In the genomic region with DNA sequence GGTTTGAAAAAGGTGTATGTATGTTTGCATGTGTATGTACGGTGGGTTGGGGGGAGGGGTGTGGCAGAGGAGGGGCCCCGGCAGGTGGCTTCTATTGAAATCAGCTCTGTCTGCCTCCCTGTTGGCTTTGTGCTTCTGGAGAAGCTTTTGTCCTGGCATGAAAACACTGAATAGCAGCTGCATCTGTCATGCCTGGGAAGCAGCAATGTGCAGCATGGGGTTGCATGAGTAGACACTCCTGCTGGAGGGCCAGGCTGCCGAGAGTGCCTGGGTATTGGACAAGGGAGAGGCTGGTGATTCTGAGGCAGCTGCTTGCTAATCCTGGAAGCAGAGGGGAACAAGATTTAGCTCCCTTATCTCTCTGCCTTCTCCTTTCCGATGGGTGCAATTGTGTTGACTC, we compare ENCODE assay signal across 9 cellular contexts. TPM values are rescaled to one million over a fixed set of nuclear protein-coding genes. Genes with fewer than 3 reads are reported as not detected.
DNase-seq lines count a peak whose midpoint lies in the region; ATAC-seq, FAIRE-seq and TF ChIP-seq lines count a peak whose summit lies in the region.
"Had no signal": no experiment of that assay in that cellular context is flagged by ENCODE, and none has a peak within 500 bp of the region (broad histone marks: within the 10 kb centered on the region; RNA-seq: fewer than 3 reads in every experiment).

No MANE protein-coding gene starts in this region.

- H3K9ac ChIP-seq in H1 (replicated peaks in 1 of 4; ENCODE audit: extremely low read depth in 1 of 4, low read depth in 3 of 4, low read length in 3 of 4) (no peak overlapping the region), HepG2 (ENCODE audit: insufficient read depth, low read depth, low read length) (no peak overlapping the region)

- H3K27ac ChIP-seq in H1 (ENCODE audit: low read depth, low read length) (no peak overlapping the region), psoas muscle (peak overlapping the region; percentile 73), HepG2 (ENCODE audit: extremely low read length, insufficient read depth, low read length) (no peak overlapping the region)

- H2BK12ac ChIP-seq in H1 (ENCODE audit: low read depth, low read length) = no peak overlapping the region

- TF ChIP-seq RAD21 in H1 (IDR thresholded peaks at IDR 0.05 in 1 of 2, conservative IDR thresholded peaks at IDR 0.05 in 1 of 2; ENCODE audit: low read depth in 2 of 2, low read length in 2 of 2) = no peak
- no peak for TF ChIP-seq RAD21 in HepG2 (CRISPR knock-in tag; IDR thresholded peaks at IDR 0.05)

- TF ChIP-seq EP300 in H1 (IDR thresholded peaks at IDR 0.05; ENCODE audit: borderline replicate concordance in 1 of 2, low read depth in 2 of 2, low read length in 2 of 2) = no peak
- no peak for TF ChIP-seq EP300 in HepG2 (IDR thresholded peaks at IDR 0.05; ENCODE audit: low read depth in 2 of 2, low read length in 2 of 2)
- TF ChIP-seq EP300 in HepG2 (CRISPR knock-in tag; IDR thresholded peaks at IDR 0.05; ENCODE audit: borderline replicate concordance) = no peak

- H3K36me3 ChIP-seq in H1 (ENCODE audit: control insufficient read depth in 2 of 4, insufficient read depth in 4 of 4, low read length in 3 of 4) (no peaks in the 10 kb centered on the region; a peak in 1 of 8 replicates), psoas muscle (ENCODE audit: insufficient read depth in 1 of 2, low read depth in 1 of 2) (no peaks in the 10 kb centered on the region), HepG2 (replicated peaks in 1 of 2; ENCODE audit: control insufficient read depth in 1 of 2, insufficient read depth in 2 of 2, low read length in 2 of 2) (no peaks in the 10 kb centered on the region; a peak in 1 of 5 replicates)

- H3K4me1 Mint-ChIP-seq in activated CD8-positive, alpha-beta T cell treated with anti-CD3 and anti-CD28 coated beads for 36 hours (ENCODE audit: low read depth) = peaks cover 86% of the 10 kb centered on the region

- no peaks in the 10 kb centered on the region for H3K23me2 ChIP-seq in H1 (ENCODE audit: low read depth, low read length)

- H4K5ac ChIP-seq in H1 (ENCODE audit: insufficient read length, low read depth, low read length) = no peak overlapping the region

- peaks cover 2% of the 10 kb centered on the region for H3K79me1 ChIP-seq in H1 (ENCODE audit: low read depth, low read length)

- H3K23ac ChIP-seq in H1 (ENCODE audit: insufficient read length) = no peak overlapping the region

- H3K4me3 Mint-ChIP-seq in activated CD8-positive, alpha-beta T cell treated with anti-CD3 and anti-CD28 coated beads for 36 hours = no peak overlapping the region
- H3K4me3 Mint-ChIP-seq: activated naive CD4-positive, alpha-beta T cell treated with anti-CD3 and anti-CD28 coated beads, Interleukin-2, amount 10 ng/mL, durations not matched to agents 7 days and 5 days had no signal

- no peak overlapping the region for H3K27ac Mint-ChIP-seq in activated CD8-positive, alpha-beta T cell treated with anti-CD3 and anti-CD28 coated beads for 36 hours

- no peaks in the 10 kb centered on the region for H3K9me3 Mint-ChIP-seq in activated CD8-positive, alpha-beta T cell treated with anti-CD3 and anti-CD28 coated beads for 36 hours
- H3K9me3 Mint-ChIP-seq: activated naive CD4-positive, alpha-beta T cell treated with anti-CD3 and anti-CD28 coated beads, Interleukin-2, amount 10 ng/mL, durations not matched to agents 7 days and 5 days had no signal

- TF ChIP-seq POLR2A in H1 (IDR thresholded peaks at IDR 0.05; ENCODE audit: control extremely low read depth in 1 of 2, low read depth in 2 of 2, low read length in 2 of 2) (no peak), HepG2 (IDR thresholded peaks at IDR 0.05; ENCODE audit: insufficient read depth in 1 of 2, low read depth in 2 of 2, low read length in 2 of 2) (no peak)

- CTCF ChIA-PET in H1 (lab: Charles Lee; ENCODE audit: partially characterized antibody) (interaction anchor here (0.6 to 3.7 kb wide), 20 partner anchors 11 to 277 kb away, joined by 3 to 25 read pairs (median 4); partner anchors contain the start of genes DYRK3 and EIF2D), HepG2 (lab: Yijun Ruan, JAX; ENCODE audit: low intra/inter-chr PET ratio, low total read pairs) (no interaction called here)
- CTCF ChIA-PET in activated CD8-positive, alpha-beta T cell treated with anti-CD3 and anti-CD28 coated beads for 36 hours (lab: Charles Lee) = interaction anchor here (0.6 to 4.5 kb wide), 9 partner anchors 11 to 207 kb away, joined by 3 to 43 read pairs (median 9); no protein-coding TSS in a partner anchor

- H3K4me3 ChIP-seq in H1 (ENCODE audit: extremely low read depth in 1 of 4, insufficient read depth in 2 of 4, low read depth in 3 of 4, low read length in 4 of 4) (peak overlapping the region in 1 of 4 experiments; percentile 28; a peak in 3 of 8 replicates), psoas muscle (no peak overlapping the region), HepG2 (replicated peaks in 1 of 3; ENCODE audit: insufficient read depth in 1 of 3, low read depth in 2 of 3, low read length in 3 of 3) (no peak overlapping the region)

- no peak overlapping the region for H2BK20ac ChIP-seq in H1 (ENCODE audit: low read length)

- H3K18ac ChIP-seq in H1 (ENCODE audit: extremely low read depth, low read length) = 0 out of 2 replicates have a peak overlapping the region, but pooled peaks have one; percentile 42

- peak overlapping the region; percentile 11; the same call in 1 of the 2 replicates for H2BK5ac ChIP-seq in H1 (ENCODE audit: low read depth, low read length)

- no TSS peak for BruUV-seq in HepG2 (replicated peaks; lab: Mats Ljungman, UMichigan)

- H3K56ac ChIP-seq in H1 (replicated peaks; ENCODE audit: insufficient read length, low read depth, low read length) = no peak overlapping the region

- H3K79me2 ChIP-seq in H1 (ENCODE audit: control insufficient read depth in 1 of 2, insufficient read depth in 2 of 2, low read length in 2 of 2) (peaks cover 2 to 66% of the 10 kb centered on the region in 2 experiments; a peak in 3 of 4 replicates), HepG2 (ENCODE audit: insufficient read depth, low read length) (peaks cover 52% of the 10 kb centered on the region)

- in situ Hi-C loops in HepG2 (cut with HindIII; ENCODE audit: extremely low pct_ligation_motif_present, low pct_unique_long_range_greater_than_20kb) = no loop called here

- peak overlapping the region; percentile 89; the same call in 1 of the 2 replicates for H2BK15ac ChIP-seq in H1 (ENCODE audit: low read length)

- peak; percentile 80 to 87 (median 82) for ATAC-seq in psoas muscle
- no peak for ATAC-seq in activated CD8-positive, alpha-beta T cell treated with anti-CD3 and anti-CD28 coated beads for 36 hours
- ATAC-seq in HG02571 (IDR thresholded peaks at IDR 0.05; ENCODE audit: unreplicated experiment) = no peak
- ATAC-seq in HG03521 (IDR thresholded peaks at IDR 0.05; ENCODE audit: unreplicated experiment) = no peak
- no peak for ATAC-seq in HepG2

- H4K8ac ChIP-seq in H1 (ENCODE audit: extremely low read depth, insufficient read depth, low read length) = no peak overlapping the region

- 68% methylated on average over 4 of the region's 4 CpGs; no CpG with 5 or more reads in 1 of the 2 experiments for WGBS in H1 (ENCODE audit: extremely low coverage in 1 of 2, insufficient coverage in 1 of 2, insufficient read length in 1 of 2, insufficient replicate concordance in 2 of 2, low coverage in 1 of 2, low lambda C conversion rate in 2 of 2, missing lambda C conversion rate in 1 of 2), 2 experiments
- 5 to 10% (median 6%) methylated on average over 4 of the region's 4 CpGs for WGBS in psoas muscle, 3 donors
- 100% methylated on average over 2 of the region's 4 CpGs for WGBS in HepG2 (ENCODE audit: low lambda C conversion rate)

- H4K20me1 ChIP-seq in H1 (replicated peaks in 1 of 2; ENCODE audit: control insufficient read depth in 1 of 2, insufficient read depth in 2 of 2, low read length in 2 of 2) (peaks cover 30 to 37% of the 10 kb centered on the region in 2 experiments), HepG2 (ENCODE audit: insufficient read depth, low read length) (peaks cover 23% of the 10 kb centered on the region; the same call in 1 of the 2 replicates)

- FAIRE-seq in H1 (lab: Jason Lieb, UNC) (no peak), HepG2 (lab: Jason Lieb, UNC) (no peak)

- POLR2A ChIA-PET in H1 (lab: Charles Lee; ENCODE audit: partially characterized antibody) = interaction anchor here (1.1 to 2.3 kb wide), 5 partner anchors 11 to 42 kb away, joined by 4 to 8 read pairs (median 5); no protein-coding TSS in a partner anchor
- POLR2A ChIA-PET in activated CD8-positive, alpha-beta T cell treated with anti-CD3 and anti-CD28 coated beads for 36 hours (lab: Charles Lee) = interaction anchor here (0.7 to 2.3 kb wide), 6 partner anchors 9 to 68 kb away, joined by 3 to 8 read pairs (median 4); no protein-coding TSS in a partner anchor
- POLR2A ChIA-PET in HepG2 (lab: Yijun Ruan, JAX) = interaction anchor here (0.6 kb wide), 1 partner anchor 14 kb away, joined by 3 read pairs; no protein-coding TSS in a partner anchor

- peak overlapping the region; percentile 76 for H4K91ac ChIP-seq in H1 (replicated peaks; ENCODE audit: insufficient read length, low read length)

- H3K27me3 ChIP-seq in H1 (replicated peaks in 1 of 4; ENCODE audit: control insufficient read depth in 3 of 4, extremely low read depth in 1 of 4, insufficient read depth in 3 of 4, low read length in 3 of 4) (no peaks in the 10 kb centered on the region), psoas muscle (ENCODE audit: insufficient read depth in 3 of 3, low read length in 2 of 3) (no peaks in the 10 kb centered on the region), HepG2 (ENCODE audit: control insufficient read depth in 1 of 2, insufficient read depth in 2 of 2, low read length in 2 of 2) (no peaks in the 10 kb centered on the region)

- TF ChIP-seq CTCF in H1 (IDR thresholded peaks at IDR 0.05; ENCODE audit: control extremely low read depth in 1 of 3, insufficient read depth in 1 of 3, low read depth in 1 of 3, low read length in 3 of 3) = no peak
- no peak for TF ChIP-seq CTCF in psoas muscle (IDR thresholded peaks at IDR 0.05)
- no peak for TF ChIP-seq CTCF in activated CD8-positive, alpha-beta T cell treated with anti-CD3 and anti-CD28 coated beads for 36 hours (IDR thresholded peaks at IDR 0.05)
- no peak for TF ChIP-seq CTCF in HepG2 (CRISPR knock-in tag; IDR thresholded peaks at IDR 0.05)

- no peaks in the 10 kb centered on the region for H3K27me3 Mint-ChIP-seq in activated CD8-positive, alpha-beta T cell treated with anti-CD3 and anti-CD28 coated beads for 36 hours
- H3K27me3 Mint-ChIP-seq: activated naive CD4-positive, alpha-beta T cell treated with anti-CD3 and anti-CD28 coated beads, Interleukin-2, amount 10 ng/mL, durations not matched to agents 7 days and 5 days had no signal

- H3K9me3 ChIP-seq in H1 (ENCODE audit: insufficient read depth in 2 of 2, low read depth in 1 of 2, low read length in 1 of 2) (no peaks in the 10 kb centered on the region), psoas muscle (no peaks in the 10 kb centered on the region), HepG2 (ENCODE audit: low read length) (no peaks in the 10 kb centered on the region)

- DNase-seq in GM03348 (ENCODE audit: low spot score) = peak; percentile 83
- peak; percentile 98 for DNase-seq in NCI-H345 treated with DMSO at 0.1 percent for 48 hours (lab: John Stamatoyannopoulos, UW; ENCODE audit: unreplicated experiment)
- no peak for DNase-seq in H1 (ENCODE audit: low read depth in 1 of 2, low spot score in 2 of 2)
- peak; percentile 71 to 86 for DNase-seq in psoas muscle
- DNase-seq in activated CD8-positive, alpha-beta T cell treated with anti-CD3 and anti-CD28 coated beads for 36 hours = no peak
- no peak for DNase-seq in HepG2 (ENCODE audit: low spot score)
- DNase-seq: activated naive CD4-positive, alpha-beta T cell treated with anti-CD3 and anti-CD28 coated beads, Interleukin-2, amount 10 ng/mL, durations not matched to agents 7 days and 5 days had no signal

- no peak overlapping the region for H3K4ac ChIP-seq in H1 (replicated peaks; ENCODE audit: insufficient read length, low read depth, low read length)

- intact Hi-C loops in psoas muscle (cut with DNase I) = no loop called here
- intact Hi-C loops in activated CD8-positive, alpha-beta T cell treated with anti-CD3 and anti-CD28 coated beads for 36 hours (cut with micrococcal nuclease) = no loop called here
- intact Hi-C loops in HepG2 (cut with micrococcal nuclease; ENCODE audit: unreplicated experiment) = no loop called here

- H2BK120ac ChIP-seq in H1 (replicated peaks; ENCODE audit: low read depth, low read length) = no peak overlapping the region

- peak overlapping the region; percentile 49 to 78 for H3K4me2 ChIP-seq in H1 (ENCODE audit: insufficient read depth in 1 of 2, low read depth in 2 of 2, low read length in 2 of 2)
- H3K4me2 ChIP-seq in HepG2 (ENCODE audit: low read depth, low read length) = no peak overlapping the region

- H3K14ac ChIP-seq in H1 (ENCODE audit: insufficient read length) = no peak overlapping the region

- no peaks in the 10 kb centered on the region for H3K36me3 Mint-ChIP-seq in activated CD8-positive, alpha-beta T cell treated with anti-CD3 and anti-CD28 coated beads for 36 hours (ENCODE audit: low read depth)

- H2AK5ac ChIP-seq in H1 (ENCODE audit: low read depth, low read length) = no peak overlapping the region

- H2AFZ ChIP-seq in H1 (ENCODE audit: low read length) = no peak overlapping the region
- no peak overlapping the region for H2AFZ ChIP-seq in HepG2 (ENCODE audit: low read length)

- H3K4me1 ChIP-seq in H1 (replicated peaks in 1 of 4; ENCODE audit: control insufficient read depth in 3 of 4, insufficient read depth in 4 of 4, low read length in 3 of 4) = peaks cover 22 to 49% (median 32%) of the 10 kb centered on the region in 4 experiments
- H3K4me1 ChIP-seq in psoas muscle = peaks cover 100% of the 10 kb centered on the region
- H3K4me1 ChIP-seq in HepG2 (ENCODE audit: insufficient read depth, low read length) = peaks cover 48% of the 10 kb centered on the region

RNA-seq across cellular contexts. Expression of gene MAPKAPK2, which starts 20.5 kb away (rescaled TPM):
- total RNA-seq in H1 (2021; fragmentation: NEBNext Ultra II Directional; extraction: Animal tissue kit (Norgen Biotek cat#: 25700)) = 44.9 and 46.6 TPM in 2 replicates
- 27.5 and 36.9 TPM in 2 replicates for polyA plus RNA-seq in H1 (2011; rRNA removed)
- 30.4 TPM for polyA plus RNA-seq in H1 (2011; cell fraction: cytosol; rRNA removed)
- 67.8 TPM for polyA plus RNA-seq in H1 (2011; cell fraction: nucleus; rRNA removed)
- 30.0 to 35.6 TPM (median 34.3 TPM) in 4 replicates for polyA plus RNA-seq in H1 (2012, experiment 1 of 2)
- polyA plus RNA-seq in H1 (2012, experiment 2 of 2) = 38.6 TPM
- polyA plus RNA-seq in H1 (2013, experiment 1 of 2) = 21.7 TPM
- 21.8 TPM for polyA plus RNA-seq in H1 (2013, experiment 2 of 2)
- 31.9 and 42.5 TPM in 2 replicates for polyA minus RNA-seq in H1 (2011; rRNA and poly(A)+ RNA removed)
- polyA minus RNA-seq in H1 (2011; cell fraction: cytosol; rRNA and poly(A)+ RNA removed) = 20.1 TPM
- 19.0 TPM for polyA minus RNA-seq in H1 (2011; cell fraction: nucleus; rRNA and poly(A)+ RNA removed)
- total RNA-seq in psoas muscle = 100 to 1,000 TPM in 3 of 4 donors, 10 to 100 TPM in 1; 89.4 to 198 (median 167) TPM
- polyA plus RNA-seq in psoas muscle = 100 to 1,000 TPM; 108 to 191 (median 112) TPM
- 10 to 100 TPM; 50.4 to 51.4 TPM for total RNA-seq in activated CD8-positive, alpha-beta T cell treated with anti-CD3 and anti-CD28 coated beads for 36 hours
- 14.5 and 16.6 TPM in 2 replicates for total RNA-seq in HepG2 (2016; rRNA removed; fragmentation: Illumina TruSeq; extraction: Trizol)
- 11.7 and 13.0 TPM in 2 replicates for total RNA-seq in HepG2 (2016; cell fraction: cytosol; rRNA removed; fragmentation: Illumina TruSeq; extraction: Trizol; ENCODE audit: low read depth)
- 11.8 and 16.6 TPM in 2 replicates for total RNA-seq in HepG2 (2016; cell fraction: insoluble cytoplasmic fraction; rRNA removed; fragmentation: Illumina TruSeq; extraction: Trizol)
- total RNA-seq in HepG2 (2016; cell fraction: membrane; rRNA removed; fragmentation: Illumina TruSeq; extraction: Trizol) = 26.9 and 28.5 TPM in 2 replicates
- total RNA-seq in HepG2 (2016; cell fraction: nucleus; rRNA removed; fragmentation: Illumina TruSeq; extraction: Trizol) = 15.3 TPM in 2 replicates
- 34.0 and 40.1 TPM in 2 replicates for polyA plus RNA-seq in HepG2 (2011; rRNA removed)
- 28.8 and 30.9 TPM in 2 replicates for polyA plus RNA-seq in HepG2 (2011; cell fraction: cytosol; rRNA removed)
- polyA plus RNA-seq in HepG2 (2011; cell fraction: nucleus; rRNA removed) = 60.6 and 63.0 TPM in 2 replicates
- polyA plus RNA-seq in HepG2 (2012) = 17.3 and 31.0 TPM in 2 replicates
- 13.8 and 14.2 TPM in 2 replicates for polyA plus RNA-seq in HepG2 (2016; cell fraction: cytosol; fragmentation: Illumina TruSeq; extraction: Trizol; ENCODE audit: low read depth)
- 17.8 and 22.4 TPM in 2 replicates for polyA plus RNA-seq in HepG2 (2016; cell fraction: insoluble cytoplasmic fraction; fragmentation: Illumina TruSeq; extraction: Trizol; ENCODE audit: low read depth)
- polyA plus RNA-seq in HepG2 (2016; cell fraction: membrane; fragmentation: Illumina TruSeq; extraction: Trizol; ENCODE audit: low read depth) = 32.7 and 35.8 TPM in 2 replicates
- 41.1 and 43.4 TPM in 2 replicates for polyA plus RNA-seq in HepG2 (2016; cell fraction: nucleus; fragmentation: Illumina TruSeq; extraction: Trizol; ENCODE audit: insufficient read depth, low read depth)
- polyA minus RNA-seq in HepG2 (2011; rRNA and poly(A)+ RNA removed; ENCODE audit: low replicate concordance) = 50.0 and 68.4 TPM in 2 replicates
- 15.6 and 16.3 TPM in 2 replicates for polyA minus RNA-seq in HepG2 (2011; cell fraction: cytosol; rRNA and poly(A)+ RNA removed)
- 24.2 and 25.9 TPM in 2 replicates for polyA minus RNA-seq in HepG2 (2011; cell fraction: nucleus; rRNA and poly(A)+ RNA removed)

Comparison
In these comparisons a context has a peak if more than half of its experiments do, and no peak if none do; other contexts are left out.
1. DNase-seq: peak in GM03348 (single experiment), NCI-H345 treated with DMSO at 0.1 percent for 48 hours (single experiment) and psoas muscle (2 of 2); none in H1 (0 of 2), activated CD8-positive, alpha-beta T cell treated with anti-CD3 and anti-CD28 coated beads for 36 hours (single experiment) and HepG2 (single experiment).
2. ATAC-seq: peak in psoas muscle (4 of 4); none in activated CD8-positive, alpha-beta T cell treated with anti-CD3 and anti-CD28 coated beads for 36 hours (single experiment), HG02571 (single experiment), HG03521 (single experiment) and HepG2 (single experiment).